30 cellular contexts compared by ENCODE assay signal in the genomic region with DNA sequence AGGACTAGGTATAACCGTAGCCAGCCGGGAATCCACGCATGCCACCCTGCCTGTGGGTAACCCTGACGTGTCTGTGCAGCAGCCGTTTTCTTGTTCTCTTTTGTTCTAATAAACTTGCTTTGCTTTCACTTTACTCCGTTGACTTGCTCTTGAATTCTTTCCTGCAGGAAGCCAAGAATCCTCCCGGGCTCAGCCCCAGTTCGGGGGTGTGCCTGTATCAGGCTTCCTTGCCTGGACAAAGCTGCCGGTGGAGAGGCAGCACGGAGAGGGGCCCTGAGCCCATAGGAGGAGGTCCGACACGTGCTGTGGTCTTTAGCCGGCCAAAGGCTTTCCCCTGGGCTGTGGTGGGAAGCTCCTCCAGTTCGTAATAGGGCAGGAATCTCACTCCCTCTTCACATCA.
DNase-seq lines count a peak whose midpoint lies in the region; ATAC-seq, FAIRE-seq and TF ChIP-seq lines count a peak whose summit lies in the region.
"Had no signal": no experiment of that assay in that cellular context is flagged by ENCODE, and none has a peak within 500 bp of the region (broad histone marks: within the 10 kb centered on the region; RNA-seq: fewer than 3 reads in every experiment).

No MANE protein-coding gene starts in this region.

- no peak overlapping the region for H3K4me3 ChIP-seq in Caco-2 (ENCODE audit: low read depth, low read length)
- peak overlapping the region; percentile 38; the same call in 1 of the 2 replicates for H3K4me3 ChIP-seq in MM.1S (ENCODE audit: low read length)
- peak overlapping the region; percentile 39 for H3K4me3 ChIP-seq in left ventricle myocardium inferior
- H3K4me3 ChIP-seq in psoas muscle = peak overlapping the region; percentile 28
- no peak overlapping the region for H3K4me3 ChIP-seq in small intestine (ENCODE audit: low read depth in 1 of 2, low read length in 2 of 2)
- H3K4me3 ChIP-seq: thyroid gland had no signal

- H3K9ac ChIP-seq in MM.1S (ENCODE audit: low read length) = no peak overlapping the region

- peaks cover 4% of the 10 kb centered on the region; the same call in 1 of the 2 replicates for H3K9me3 ChIP-seq in Caco-2
- no peaks in the 10 kb centered on the region for H3K9me3 ChIP-seq in MM.1S (replicated peaks; ENCODE audit: insufficient read depth, low read length)
- H3K9me3 ChIP-seq in left ventricle myocardium inferior (replicated peaks) = peaks cover 19% of the 10 kb centered on the region
- H3K9me3 ChIP-seq in psoas muscle = no peaks in the 10 kb centered on the region
- H3K9me3 ChIP-seq in small intestine (ENCODE audit: control insufficient read depth, low read depth) = no peaks in the 10 kb centered on the region
- H3K9me3 ChIP-seq: thyroid gland had no signal

- no peaks in the 10 kb centered on the region for H3K9me3 Mint-ChIP-seq in Caco-2 (ENCODE audit: unreplicated experiment)

- no peaks in the 10 kb centered on the region for H3K27me3 Mint-ChIP-seq in Caco-2 (ENCODE audit: insufficient read depth, unreplicated experiment)
- H3K27me3 Mint-ChIP-seq: CD4-positive, CD25-positive, alpha-beta regulatory T cell had no signal

- no TSS peak for BruUV-seq in Caco-2 (replicated peaks; lab: Mats Ljungman, UMichigan)

- H3K4me1 ChIP-seq in Caco-2 = peaks cover 10% of the 10 kb centered on the region
- H3K4me1 ChIP-seq in MM.1S (ENCODE audit: low read length) = no peaks in the 10 kb centered on the region
- H3K4me1 ChIP-seq in left ventricle myocardium inferior = no peaks in the 10 kb centered on the region
- H3K4me1 ChIP-seq in psoas muscle = no peaks in the 10 kb centered on the region
- H3K4me1 ChIP-seq in small intestine (ENCODE audit: control insufficient read depth in 2 of 2, insufficient read depth in 1 of 2, low read depth in 1 of 2, low read length in 1 of 2) = no peaks in the 10 kb centered on the region
- H3K4me1 ChIP-seq: spleen, thyroid gland had no signal

- FAIRE-seq in small intestine (lab: Jason Lieb, UNC) = no peak
- FAIRE-seq: bronchial epithelial cell, HTR-8/SVneo had no signal

- DNase-seq in Caco-2 (no peak), MM.1S (no peak), left ventricle myocardium inferior (no peak), psoas muscle (no peak), small intestine (no peak), NCI-H226 (no peak), NCI-H2107 (lab: John Stamatoyannopoulos, UW) (no peak), DMS153 treated with DMSO at 0.1 percent for 48 hours (lab: John Stamatoyannopoulos, UW; ENCODE audit: unreplicated experiment) (no peak)
- DNase-seq: activated CD4-positive, alpha-beta T cell treated with anti-CD3 and anti-CD28 coated beads for 36 hours; activated effector memory CD4-positive, alpha-beta T cell treated with Interleukin-2 at 50 U/mL for 16 hours; AML-193; CD4-positive, CD25-positive, alpha-beta regulatory T cell; effector CD4-positive, alpha-beta T cell; glutamatergic neuron; KG1; midbrain; naive thymus-derived CD8-positive, alpha-beta T cell; NCI-H2029; NCI-H526 treated with DMSO at 0.1 percent for 48 hours; NK-92 treated with Interleukin-12 subunit alpha and Interleukin-12 subunit beta, amount 100 ng/mL, for 24 hours; SHP77; spleen; stimulated activated CD4-positive, alpha-beta T cell treated with anti-CD3 and anti-CD28 coated beads, Interleukin-2, amount 100 ng/mL, for 24 hours; stimulated activated CD8-positive, alpha-beta memory T cell treated with anti-CD3 and anti-CD28 coated beads, Interleukin-4, amount 100 ng/mL, for 48 hours; T-helper 2 cell; thyroid gland had no signal

- H3K27ac ChIP-seq in MM.1S (ENCODE audit: low read length) (no peak overlapping the region), left ventricle myocardium inferior (replicated peaks) (no peak overlapping the region), psoas muscle (no peak overlapping the region), small intestine (ENCODE audit: low read depth in 1 of 2, low read length in 1 of 2) (no peak overlapping the region)
- H3K27ac ChIP-seq: spleen, thyroid gland had no signal

- intact Hi-C loops in Caco-2 (cut with micrococcal nuclease; ENCODE audit: unreplicated experiment) = no loop called here
- intact Hi-C loops in left ventricle myocardium inferior (cut with micrococcal nuclease) = no loop called here
- intact Hi-C loops in psoas muscle (cut with DNase I) = no loop called here

- no peak for TF ChIP-seq CTCF in Caco-2 (IDR thresholded peaks at IDR 0.05; ENCODE audit: insufficient read depth in 1 of 2, low read depth in 1 of 2, low read length in 1 of 2, severe bottlenecking in 1 of 2, unreplicated experiment in 1 of 2)
- no peak for TF ChIP-seq CTCF in MM.1S (IDR thresholded peaks at IDR 0.05; ENCODE audit: low read length)
- no peak for TF ChIP-seq CTCF in left ventricle myocardium inferior (IDR thresholded peaks at IDR 0.05; ENCODE audit: borderline replicate concordance)
- TF ChIP-seq CTCF in psoas muscle (IDR thresholded peaks at IDR 0.05) = no peak

- H3K36me3 Mint-ChIP-seq in Caco-2 (ENCODE audit: insufficient read depth, unreplicated experiment) = no peaks in the 10 kb centered on the region
- H3K36me3 Mint-ChIP-seq: CD4-positive, CD25-positive, alpha-beta regulatory T cell had no signal

- CTCF ChIA-PET in Caco-2 (lab: Charles Lee) = no interaction called here

- POLR2A ChIA-PET in Caco-2 (lab: Charles Lee) = no interaction called here

- peak overlapping the region; percentile 70 for H3K27ac Mint-ChIP-seq in Caco-2 (ENCODE audit: unreplicated experiment)
- H3K27ac Mint-ChIP-seq: activated CD4-positive, alpha-beta T cell treated with anti-CD3 and anti-CD28 coated beads for 36 hours; activated naive CD4-positive, alpha-beta T cell treated with anti-CD3 and anti-CD28 coated beads, Interleukin-2, amount 50 U/mL, for 72 hours; CD4-positive, CD25-positive, alpha-beta regulatory T cell; naive thymus-derived CD8-positive, alpha-beta T cell; stimulated activated naive CD8-positive, alpha-beta T cell treated with anti-CD3 and anti-CD28 coated beads, Interleukin-15, Interleukin-2, amounts not matched to agents 100 ng/mL and 50 ng/mL, for 24 hours had no signal

- no peak overlapping the region for H3K4me3 Mint-ChIP-seq in Caco-2 (ENCODE audit: unreplicated experiment)
- H3K4me3 Mint-ChIP-seq: activated CD4-positive, alpha-beta T cell treated with anti-CD3 and anti-CD28 coated beads for 36 hours; CD4-positive, CD25-positive, alpha-beta regulatory T cell; naive thymus-derived CD8-positive, alpha-beta T cell; stimulated activated naive CD8-positive, alpha-beta T cell treated with anti-CD3 and anti-CD28 coated beads, Interleukin-15, Interleukin-2, amounts not matched to agents 100 ng/mL and 50 ng/mL, for 24 hours had no signal

- no peaks in the 10 kb centered on the region for H3K36me3 ChIP-seq in Caco-2 (ENCODE audit: control insufficient read depth, insufficient read depth, low read length)
- H3K36me3 ChIP-seq in MM.1S (replicated peaks; ENCODE audit: insufficient read depth, low read length) = no peaks in the 10 kb centered on the region
- no peaks in the 10 kb centered on the region for H3K36me3 ChIP-seq in left ventricle myocardium inferior
- H3K36me3 ChIP-seq in psoas muscle (ENCODE audit: insufficient read depth in 1 of 2, low read depth in 1 of 2) = no peaks in the 10 kb centered on the region
- H3K36me3 ChIP-seq in small intestine (ENCODE audit: control insufficient read depth in 2 of 2, insufficient read depth in 2 of 2, low read length in 2 of 2) = no peaks in the 10 kb centered on the region
- H3K36me3 ChIP-seq: spleen, thyroid gland had no signal

- peak in 2 of 4 donors; percentile 30 to 51 for ATAC-seq in psoas muscle
- ATAC-seq: activated CD4-positive, alpha-beta T cell treated with anti-CD3 and anti-CD28 coated beads for 36 hours; activated naive CD4-positive, alpha-beta T cell treated with anti-CD3 and anti-CD28 coated beads, Interleukin-2, amount 50 U/mL, for 72 hours; naive thymus-derived CD8-positive, alpha-beta T cell had no signal

- H3K79me2 ChIP-seq in MM.1S (ENCODE audit: low read length) = no peaks in the 10 kb centered on the region

- H3K4me2 ChIP-seq in MM.1S (ENCODE audit: low read depth, low read length) = peak overlapping the region; percentile 30; the same call in 1 of the 2 replicates

- no peak overlapping the region for H2AFZ ChIP-seq in MM.1S (ENCODE audit: low read length)

- H3K9me2 ChIP-seq in MM.1S (replicated peaks; ENCODE audit: insufficient read depth, low read length) = no peaks in the 10 kb centered on the region

- WGBS in psoas muscle, 3 donors = 26 to 35% (median 35%) methylated on average over 14 of the region's 14 CpGs
- WGBS in small intestine, 3 donors = 62 to 78% (median 74%) methylated on average over 14 of the region's 14 CpGs

- no peaks in the 10 kb centered on the region for H3F3A ChIP-seq in MM.1S (ENCODE audit: insufficient read depth, low read length)

- no peaks in the 10 kb centered on the region for H3K27me3 ChIP-seq in Caco-2 (replicated peaks; ENCODE audit: control insufficient read depth, insufficient read depth, low read length)
- peaks cover 13% of the 10 kb centered on the region for H3K27me3 ChIP-seq in MM.1S (replicated peaks; ENCODE audit: insufficient read depth, low read length)
- peaks cover 51% of the 10 kb centered on the region for H3K27me3 ChIP-seq in left ventricle myocardium inferior (ENCODE audit: low read depth)
- H3K27me3 ChIP-seq in psoas muscle (ENCODE audit: insufficient read depth in 3 of 3, low read length in 2 of 3) = peaks cover 0 to 7% (median 6%) of the 10 kb centered on the region in 3 donors
- H3K27me3 ChIP-seq in small intestine (ENCODE audit: control insufficient read depth in 2 of 2, insufficient read depth in 2 of 2, low read length in 2 of 2) = no peaks in the 10 kb centered on the region
- H3K27me3 ChIP-seq: thyroid gland had no signal

- H4K20me1 ChIP-seq in MM.1S (ENCODE audit: insufficient read depth, low read length) = no peaks in the 10 kb centered on the region

- H3K4me1 Mint-ChIP-seq in Caco-2 (ENCODE audit: low read depth, unreplicated experiment) = peaks cover 6% of the 10 kb centered on the region
- H3K4me1 Mint-ChIP-seq: CD4-positive, CD25-positive, alpha-beta regulatory T cell; naive thymus-derived CD8-positive, alpha-beta T cell had no signal

Comparison
In these comparisons a context has a peak if more than half of its experiments do, and no peak if none do; other contexts are left out.
1. H3K4me3 ChIP-seq: peak in MM.1S (single experiment), left ventricle myocardium inferior (single experiment) and psoas muscle (single experiment); none in Caco-2 (single experiment) and small intestine (0 of 2).